In the genomic region with DNA sequence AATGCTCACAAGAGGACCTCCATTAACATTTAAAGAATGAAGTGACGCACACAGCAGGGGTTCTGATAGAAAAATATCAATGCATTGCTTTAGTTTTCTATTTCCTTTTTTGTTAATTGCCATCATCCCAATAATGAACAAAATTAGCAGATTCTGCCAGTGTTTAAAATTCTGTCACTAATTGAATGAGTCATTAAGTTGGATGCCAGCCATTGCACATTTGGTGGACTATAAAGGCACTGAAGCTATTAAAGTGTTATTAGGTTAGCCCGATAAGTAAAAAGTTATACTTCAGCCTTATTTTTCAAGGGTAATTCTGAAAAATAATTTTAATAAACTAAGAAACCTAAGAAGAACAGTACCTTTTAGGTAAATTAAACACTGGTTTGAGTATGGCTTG, we compare ENCODE assay signal across 23 cellular contexts. TPM values are rescaled to one million over a fixed set of nuclear protein-coding genes. Genes with fewer than 3 reads are reported as not detected.
"Had no signal": no experiment of that assay in that cellular context is flagged by ENCODE, and none has a peak within 500 bp of the region (broad histone marks: within the 10 kb centered on the region; RNA-seq: fewer than 3 reads in every experiment).

No MANE protein-coding gene starts in this region.

- H3K4me2 ChIP-seq: KMS-11, SK-N-SH had no signal

- H3K9me3 ChIP-seq: SK-N-SH had no signal

- DNase-seq: Kasumi-1; MM.1S; NCI-H1092 treated with DMSO at 0.1 percent for 48 hours; NCI-H1436; NCI-H1930; NCI-H2081; NCI-H2171; NCI-H345; NCI-H510A; NCI-H524 treated with DMSO at 0.1 percent for 48 hours; NCI-H69; NCI-H774; NK-92 treated with Interleukin-12 subunit alpha and Interleukin-12 subunit beta, amount 100 ng/mL, for 24 hours; PC-3; SHP77; SK-N-SH; SW 1271 had no signal

- H3K4me3 ChIP-seq: K562 had no signal

- H3K27ac ChIP-seq: HL-60, KMS-11, RWPE1 had no signal

- H3K9ac ChIP-seq: KMS-11, SK-N-SH had no signal

RNA-seq across cellular contexts. Expression of a gene that starts 53.1 kb away (rescaled TPM):
- total RNA-seq: M059J, OCI-LY7 had no signal
